In genomic region chr18:13775058-13775457, GRCh38 we compare ENCODE assay signal across 31 cellular contexts. TPM values are rescaled to one million over a fixed set of nuclear protein-coding genes. Genes with fewer than 3 reads are reported as not detected.
"Had no signal": no experiment of that assay in that cellular context is flagged by ENCODE, and none has a peak within 500 bp of the region (broad histone marks: within the 10 kb centered on the region; RNA-seq: fewer than 3 reads in every experiment).

No MANE protein-coding gene starts in this region.

- H3K4me1 Mint-ChIP-seq: activated CD4-positive, alpha-beta memory T cell treated with anti-CD3 and anti-CD28 coated beads, Interleukin-2, amount 10 ng/mL, durations not matched to agents 7 days and 5 days; activated CD4-positive, alpha-beta T cell treated with anti-CD3 and anti-CD28 coated beads, Interleukin-2, amount 10 ng/mL, durations not matched to agents 7 days and 5 days; activated naive CD4-positive, alpha-beta T cell treated with anti-CD3 and anti-CD28 coated beads, Interleukin-2, amount 10 ng/mL, durations not matched to agents 7 days and 5 days; central memory CD8-positive, alpha-beta T cell had no signal

- H3K9me3 ChIP-seq: gastrocnemius medialis had no signal

- H3K27ac Mint-ChIP-seq: activated CD4-positive, alpha-beta memory T cell treated with anti-CD3 and anti-CD28 coated beads, Interleukin-2, amount 10 ng/mL, durations not matched to agents 7 days and 5 days; activated CD4-positive, alpha-beta T cell treated with anti-CD3 and anti-CD28 coated beads, Interleukin-2, amount 10 ng/mL, durations not matched to agents 7 days and 5 days; activated naive CD4-positive, alpha-beta T cell treated with anti-CD3 and anti-CD28 coated beads, Interleukin-2, amount 10 ng/mL, durations not matched to agents 7 days and 5 days; activated naive CD8-positive, alpha-beta T cell; activated T-cell treated with anti-CD3 and anti-CD28 coated beads, Interleukin-2, amount 50 U/mL, for 24 hours; activated T-cell treated with anti-CD3 and anti-CD28 coated beads, Interleukin-2, amount 50 U/mL, for 72 hours; dendritic cell treated with granulocyte-macrophage colony-stimulating factor and Interleukin-4, amounts not matched to agents 40 ng/mL and 50 ng/mL, for 4 days had no signal

- ATAC-seq: activated T-cell treated with anti-CD3 and anti-CD28 coated beads, Interleukin-2, amount 50 U/mL, for 72 hours; foreskin keratinocyte; gastrocnemius medialis; heart right ventricle had no signal

- H3K9me3 Mint-ChIP-seq: activated CD4-positive, alpha-beta memory T cell treated with anti-CD3 and anti-CD28 coated beads, Interleukin-2, amount 10 ng/mL, durations not matched to agents 7 days and 5 days; activated naive CD4-positive, alpha-beta T cell treated with anti-CD3 and anti-CD28 coated beads, Interleukin-2, amount 10 ng/mL, durations not matched to agents 7 days and 5 days had no signal

- H3K4me3 Mint-ChIP-seq: activated CD4-positive, alpha-beta memory T cell treated with anti-CD3 and anti-CD28 coated beads, Interleukin-2, amount 10 ng/mL, durations not matched to agents 7 days and 5 days; activated CD4-positive, alpha-beta T cell treated with anti-CD3 and anti-CD28 coated beads, Interleukin-2, amount 10 ng/mL, durations not matched to agents 7 days and 5 days; activated naive CD4-positive, alpha-beta T cell treated with anti-CD3 and anti-CD28 coated beads, Interleukin-2, amount 10 ng/mL, durations not matched to agents 7 days and 5 days; activated naive CD8-positive, alpha-beta T cell; activated T-cell treated with anti-CD3 and anti-CD28 coated beads, Interleukin-2, amount 50 U/mL, for 24 hours; activated T-cell treated with anti-CD3 and anti-CD28 coated beads, Interleukin-2, amount 50 U/mL, for 72 hours; central memory CD8-positive, alpha-beta T cell; dendritic cell treated with granulocyte-macrophage colony-stimulating factor and Interleukin-4, amounts not matched to agents 40 ng/mL and 50 ng/mL, for 4 days had no signal

- H3K27ac ChIP-seq: brain microvascular endothelial cell, coronary artery, dorsolateral prefrontal cortex, esophagus muscularis mucosa, foreskin keratinocyte, gastrocnemius medialis, heart right ventricle had no signal

- H3K4me1 ChIP-seq: esophagus muscularis mucosa, foreskin keratinocyte, gastrocnemius medialis, heart right ventricle had no signal

- H3K27me3 ChIP-seq: brain microvascular endothelial cell, dorsolateral prefrontal cortex, esophagus muscularis mucosa, foreskin keratinocyte, gastrocnemius medialis, heart right ventricle had no signal

- H3K36me3 ChIP-seq: brain microvascular endothelial cell, esophagus muscularis mucosa, gastrocnemius medialis, heart right ventricle had no signal

- H3K36me3 Mint-ChIP-seq: activated naive CD4-positive, alpha-beta T cell treated with anti-CD3 and anti-CD28 coated beads, Interleukin-2, amount 10 ng/mL, durations not matched to agents 7 days and 5 days had no signal

- DNase-seq: activated CD4-positive, alpha-beta memory T cell treated with anti-CD3 and anti-CD28 coated beads, Interleukin-2, amount 10 ng/mL, durations not matched to agents 7 days and 5 days; activated CD4-positive, alpha-beta T cell treated with anti-CD3 and anti-CD28 coated beads for 1 hour; activated CD4-positive, alpha-beta T cell treated with anti-CD3 and anti-CD28 coated beads for 4 hours; activated CD4-positive, alpha-beta T cell treated with anti-CD3 and anti-CD28 coated beads, Interleukin-2, amount 10 ng/mL, durations not matched to agents 7 days and 5 days; activated CD4-positive, alpha-beta T cell treated with anti-CD3 and anti-CD28 coated beads, Interleukin-2, amount 50 U/mL, for 4 hours; activated CD8-positive, alpha-beta memory T cell treated with anti-CD3 and anti-CD28 coated beads, Interleukin-2, amount 50 U/mL, for 48 hours; activated gamma-delta T cell; activated naive CD4-positive, alpha-beta T cell; activated naive CD4-positive, alpha-beta T cell treated with anti-CD3 and anti-CD28 coated beads, Interleukin-2, amount 10 ng/mL, durations not matched to agents 7 days and 5 days; activated T-cell treated with anti-CD3 and anti-CD28 coated beads for 4 hours; activated T-cell treated with anti-CD3 and anti-CD28 coated beads, Interleukin-2, amount 50 U/mL, for 24 hours; activated T-cell treated with anti-CD3 and anti-CD28 coated beads, Interleukin-2, amount 50 U/mL, for 72 hours; amniotic stem cell; anterior cingulate cortex; brain microvascular endothelial cell; dorsolateral prefrontal cortex; effector memory CD4-positive, alpha-beta T cell; erythroblast; foreskin keratinocyte; gastrocnemius medialis; heart right ventricle; T-helper 2 cell had no signal

- H3K4me3 ChIP-seq: coronary artery, dorsolateral prefrontal cortex, esophagus muscularis mucosa, gastrocnemius medialis, heart right ventricle had no signal

- FAIRE-seq: astrocyte had no signal

RNA-seq across cellular contexts. Expression of gene MC5R, which starts 48.9 kb away (rescaled TPM):
- total RNA-seq: activated CD4-positive, alpha-beta memory T cell treated with anti-CD3 and anti-CD28 coated beads, Interleukin-2, amount 10 ng/mL, durations not matched to agents 7 days and 5 days; activated CD4-positive, alpha-beta T cell treated with anti-CD3 and anti-CD28 coated beads, Interleukin-2, amount 10 ng/mL, durations not matched to agents 7 days and 5 days; activated T-cell treated with anti-CD3 and anti-CD28 coated beads, Interleukin-2, amount 50 U/mL, for 72 hours; bronchial epithelial cell; cardiac septum; esophagus muscularis mucosa; foreskin keratinocyte; gastrocnemius medialis; heart right ventricle; T-helper 1 cell treated with Interleukin-12 subunit alpha and Interleukin-12 subunit beta and Interleukin-4 antibody, amounts not matched to agents 30 ng/mL and 1 ng/mL, for 36 hours had no signal
